Comparison of ENCODE assay signal across 19 cellular contexts in the genomic region with DNA sequence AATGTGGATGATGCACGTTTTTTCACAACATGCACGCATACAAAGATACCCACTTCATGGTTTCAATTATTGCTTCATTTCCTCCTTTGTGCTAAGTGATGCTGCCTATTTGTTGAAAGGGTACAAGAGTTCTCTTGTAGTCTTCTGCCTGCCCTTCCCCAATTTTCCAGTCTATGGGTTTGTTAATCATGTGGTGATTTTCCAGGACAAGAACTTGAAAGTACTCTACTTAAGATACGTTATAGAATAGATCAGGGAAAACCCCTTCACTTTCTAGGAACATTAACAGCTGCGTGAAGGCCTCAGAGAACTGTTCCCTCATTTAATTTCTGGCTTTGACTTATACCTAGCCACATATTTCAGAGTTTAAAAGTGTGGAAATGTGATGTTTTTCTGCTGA. TPM values are rescaled to one million over a fixed set of nuclear protein-coding genes. Genes with fewer than 3 reads are reported as not detected.
DNase-seq lines count a peak whose midpoint lies in the region; ATAC-seq and TF ChIP-seq lines count a peak whose summit lies in the region.
"Had no signal": no experiment of that assay in that cellular context is flagged by ENCODE, and none has a peak within 500 bp of the region (broad histone marks: within the 10 kb centered on the region; RNA-seq: fewer than 3 reads in every experiment).

No MANE protein-coding gene starts in this region.

- H3K36me3 ChIP-seq in left lung (no peaks in the 10 kb centered on the region), OCI-LY7 (ENCODE audit: insufficient read depth, low read length) (no peaks in the 10 kb centered on the region)
- H3K36me3 ChIP-seq: Peyer's patch had no signal

- TF ChIP-seq CTCF in left lung (IDR thresholded peaks at IDR 0.05) (no peak), OCI-LY7 (conservative IDR thresholded peaks at IDR 0.05; ENCODE audit: low read length) (no peak)

- H3K4me2 ChIP-seq in OCI-LY7 (ENCODE audit: low read length) = no peak overlapping the region

- peak overlapping the region in 1 of 2 donors; percentile 15 for H3K27ac ChIP-seq in left lung
- no peak overlapping the region for H3K27ac ChIP-seq in OCI-LY7 (ENCODE audit: low read depth, low read length, poor library complexity, severe bottlenecking)
- H3K27ac ChIP-seq: Peyer's patch, SK-N-MC had no signal

- POLR2A ChIA-PET in OCI-LY7 (lab: Charles Lee) = no interaction called here

- H3K27me3 ChIP-seq in left lung = no peaks in the 10 kb centered on the region
- H3K27me3 ChIP-seq: Peyer's patch had no signal

- ATAC-seq in left lung (peak; percentile 4), HG02884 (IDR thresholded peaks at IDR 0.05; ENCODE audit: unreplicated experiment) (no peak)
- ATAC-seq: T-cell had no signal

- no peaks in the 10 kb centered on the region for H4K20me1 ChIP-seq in OCI-LY7 (ENCODE audit: insufficient read depth, low read length)

- no peaks in the 10 kb centered on the region for H3K79me2 ChIP-seq in OCI-LY7 (ENCODE audit: insufficient read depth, low read depth, low read length)

- H3K4me3 ChIP-seq in left lung = no peak overlapping the region
- H3K4me3 ChIP-seq in OCI-LY7 (ENCODE audit: low read depth, low read length, poor library complexity, severe bottlenecking) = no peak overlapping the region
- H3K4me3 ChIP-seq: Peyer's patch, SK-N-MC had no signal

- H3K9me2 ChIP-seq in OCI-LY7 (ENCODE audit: insufficient read depth, low read length) = no peaks in the 10 kb centered on the region

- DNase-seq in SIG-M5 treated with dmso at 0.1 percent for 504 hours (lab: John Stamatoyannopoulos, UW; ENCODE audit: unreplicated experiment) (peak; percentile 75), SIG-M5 (lab: John Stamatoyannopoulos, UW) (no peak), NOMO-1 treated with DMSO at 0.1 percent for 48 hours (lab: John Stamatoyannopoulos, UW; ENCODE audit: unreplicated experiment) (peak; percentile 85), left lung (no peak), OCI-LY7 (ENCODE audit: low spot score) (no peak), NK-92 (lab: John Stamatoyannopoulos, UW; ENCODE audit: unreplicated experiment) (no peak), A172 (ENCODE audit: low spot score) (no peak)
- DNase-seq: 8988T; CD8-positive, alpha-beta memory T cell; KG1; NCI-H1092; NCI-H1436 treated with DMSO at 0.1 percent for 48 hours; NCI-H2029 treated with DMSO at 0.1 percent for 48 hours; NCI-H510A; NCI-H748 treated with DMSO at 0.1 percent for 48 hours; Peyer's patch; T-cell had no signal

- H3K4me1 ChIP-seq in left lung (peaks cover 2 to 33% of the 10 kb centered on the region in 2 donors), OCI-LY7 (ENCODE audit: insufficient read depth, low read length, poor library complexity, severe bottlenecking) (no peaks in the 10 kb centered on the region)
- H3K4me1 ChIP-seq: Peyer's patch had no signal

- CTCF ChIA-PET in OCI-LY7 (lab: Charles Lee; ENCODE audit: unreplicated experiment) = no interaction called here

- no TSS peak for BruUV-seq in OCI-LY7 (replicated peaks; lab: Mats Ljungman, UMichigan)

- H3K9me3 ChIP-seq in left lung (no peaks in the 10 kb centered on the region), OCI-LY7 (ENCODE audit: low read length) (no peaks in the 10 kb centered on the region)
- H3K9me3 ChIP-seq: Peyer's patch had no signal

- intact Hi-C loops in left lung (cut with DNase I) = no loop called here
- intact Hi-C loops in OCI-LY7 (cut with micrococcal nuclease; ENCODE audit: unreplicated experiment) = no loop called here

- H2AFZ ChIP-seq in OCI-LY7 (ENCODE audit: low read length) = no peak overlapping the region

RNA-seq across cellular contexts. Expression of a gene that starts 52.1 kb away (rescaled TPM):
- total RNA-seq in left lung (10 to 100 TPM; 14.1 to 38.4 TPM), OCI-LY7 (2022) (not detected in 2 replicates)
- not detected in 2 replicates for total RNA-seq in OCI-LY7 (2014; rRNA removed; shearing (Covaris generic))
- 0.10 TPM in 1 of 2 replicates, not detected in the other for total RNA-seq in A172 (2014; rRNA removed; shearing (Covaris generic))

Comparison
In these comparisons a context has a peak if more than half of its experiments do, and no peak if none do; other contexts are left out.
1. DNase-seq: peak in SIG-M5 treated with dmso at 0.1 percent for 504 hours (single experiment) and NOMO-1 treated with DMSO at 0.1 percent for 48 hours (single experiment); none in SIG-M5 (single experiment), left lung (0 of 2), OCI-LY7 (single experiment), NK-92 (single experiment) and A172 (single experiment).
2. RNA of a gene that starts 52.1 kb away (total RNA-seq): 14.1 to 38.4 TPM in left lung; 0.10 TPM in A172 and not detected in OCI-LY7; every median in the first group is over 10 times any median in the second.